Comparison of ENCODE assay signal across 21 cellular contexts in genomic region chr5:135296900-135297816, GRCh38.
"Had no signal": no experiment of that assay in that cellular context is flagged by ENCODE, and none has a peak within 500 bp of the region (broad histone marks: within the 10 kb centered on the region; RNA-seq: fewer than 3 reads in every experiment).

No MANE protein-coding gene starts in this region.

- DNase-seq: Kasumi-1, MM.1S, NCI-H1048, NCI-H1105, NCI-H1417, NCI-H1436 treated with DMSO at 0.1 percent for 48 hours, NCI-H1694, NCI-H187 treated with DMSO at 0.1 percent for 48 hours, NCI-H2029 treated with DMSO at 0.1 percent for 48 hours, NCI-H2171 treated with DMSO at 0.1 percent for 48 hours, NCI-H345, NCI-H446 treated with DMSO at 0.1 percent for 48 hours, NCI-H510A treated with DMSO at 0.1 percent for 48 hours, NCI-H526, Right ventricle myocardium superior, RPMI8226, SIG-M5 had no signal

- H3K4me3 ChIP-seq: SJSA1, SK-N-MC had no signal

- H3K4me2 ChIP-seq: KMS-11 had no signal

- FAIRE-seq: RCC 7860 had no signal

- H3K27ac ChIP-seq: KMS-11, SJSA1, SK-N-MC had no signal

- H3K36me3 ChIP-seq: SJSA1 had no signal

- H3K9ac ChIP-seq: KMS-11 had no signal
